8 cellular contexts compared by ENCODE assay signal in the genomic region with DNA sequence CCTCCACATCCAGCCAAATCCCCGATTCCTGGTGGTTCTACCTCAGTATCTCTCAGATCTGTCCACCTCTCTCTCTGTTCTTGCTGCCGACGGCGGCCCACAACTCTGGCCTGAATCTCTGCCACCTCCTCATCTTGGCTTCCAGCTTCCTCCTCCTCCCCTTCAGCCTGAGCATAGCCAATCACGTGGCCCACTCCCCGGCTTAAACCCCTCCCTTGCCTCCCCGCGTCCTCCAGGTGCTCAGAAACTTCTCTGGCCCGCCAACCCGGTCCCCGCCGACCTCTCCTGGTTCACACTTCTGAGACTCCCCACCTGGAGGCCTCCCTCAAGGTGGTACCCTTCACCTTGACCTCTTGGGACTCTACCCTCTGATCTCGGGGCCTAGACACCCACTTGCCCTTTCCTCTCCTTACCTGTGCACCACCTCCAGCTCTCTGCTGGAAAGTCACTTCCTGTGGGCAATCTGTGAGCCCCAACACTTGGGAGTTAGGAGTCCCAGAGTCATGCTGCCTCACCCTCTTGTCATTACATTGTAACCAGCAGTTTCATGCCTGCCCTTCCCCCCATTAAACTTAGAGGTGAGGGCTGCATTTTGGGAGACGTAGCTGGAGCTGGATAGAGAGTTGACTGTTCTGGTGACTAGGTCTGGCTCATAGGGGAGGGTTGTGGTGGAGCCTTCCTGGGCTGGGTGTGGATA. TPM values are rescaled to one million over a fixed set of nuclear protein-coding genes. Genes with fewer than 3 reads are reported as not detected.
DNase-seq lines count a peak whose midpoint lies in the region; ATAC-seq and TF ChIP-seq lines count a peak whose summit lies in the region.

No MANE protein-coding gene starts in this region.

- peak overlapping the region; percentile 93 for H3K27ac Mint-ChIP-seq in activated T-helper 2 cell treated with anti-CD3 and anti-CD28 coated beads, Interferon-gamma antibody, Interleukin-2, Interleukin-4, amounts not matched to agents 10 μg/mL and 5 μg/mL and 100 μg/mL, durations not matched to agents 14 hours and 24 hours and 36 hours

- peak overlapping the region; percentile 95 for H3K4me3 Mint-ChIP-seq in activated T-helper 2 cell treated with anti-CD3 and anti-CD28 coated beads, Interferon-gamma antibody, Interleukin-2, Interleukin-4, amounts not matched to agents 10 μg/mL and 5 μg/mL and 100 μg/mL, durations not matched to agents 14 hours and 24 hours and 36 hours (ENCODE audit: low read depth)

- peak; percentile 94 for TF ChIP-seq POLR2A in GM15510 (IDR thresholded peaks at IDR 0.05; ENCODE audit: borderline replicate concordance, extremely low read depth, insufficient read length)

- peaks cover 51 to 52% of the 10 kb centered on the region in 2 experiments for H3K4me1 ChIP-seq in neutrophil (ENCODE audit: control insufficient read depth in 1 of 2, insufficient read depth in 1 of 2, low read depth in 1 of 2, low read length in 1 of 2)
- H3K4me1 ChIP-seq in thymus (ENCODE audit: control insufficient read depth, insufficient read depth, low read length) = peaks cover 21% of the 10 kb centered on the region

- H3K9me3 ChIP-seq in neutrophil = no peaks in the 10 kb centered on the region
- no peaks in the 10 kb centered on the region for H3K9me3 ChIP-seq in thymus (ENCODE audit: control insufficient read depth)

- H3K9me3 Mint-ChIP-seq in activated T-helper 2 cell treated with anti-CD3 and anti-CD28 coated beads, Interferon-gamma antibody, Interleukin-2, Interleukin-4, amounts not matched to agents 10 μg/mL and 5 μg/mL and 100 μg/mL, durations not matched to agents 14 hours and 24 hours and 36 hours = no peaks in the 10 kb centered on the region

- H3K36me3 ChIP-seq in neutrophil (no peaks in the 10 kb centered on the region), thymus (ENCODE audit: control insufficient read depth, insufficient read depth) (no peaks in the 10 kb centered on the region)

- H3K27me3 Mint-ChIP-seq in activated T-helper 2 cell treated with anti-CD3 and anti-CD28 coated beads, Interferon-gamma antibody, Interleukin-2, Interleukin-4, amounts not matched to agents 10 μg/mL and 5 μg/mL and 100 μg/mL, durations not matched to agents 14 hours and 24 hours and 36 hours (ENCODE audit: low read depth) = no peaks in the 10 kb centered on the region

- 6% methylated on average over 14 of the region's 14 CpGs for WGBS in thymus

- peaks cover 8% of the 10 kb centered on the region for H3K36me3 Mint-ChIP-seq in activated T-helper 2 cell treated with anti-CD3 and anti-CD28 coated beads, Interferon-gamma antibody, Interleukin-2, Interleukin-4, amounts not matched to agents 10 μg/mL and 5 μg/mL and 100 μg/mL, durations not matched to agents 14 hours and 24 hours and 36 hours (ENCODE audit: low read depth)

- H3K4me1 Mint-ChIP-seq in activated T-helper 2 cell treated with anti-CD3 and anti-CD28 coated beads, Interferon-gamma antibody, Interleukin-2, Interleukin-4, amounts not matched to agents 10 μg/mL and 5 μg/mL and 100 μg/mL, durations not matched to agents 14 hours and 24 hours and 36 hours (ENCODE audit: low read depth) = peaks cover 34% of the 10 kb centered on the region

- peak; percentile 46 for ATAC-seq in HG03354 (IDR thresholded peaks at IDR 0.05; ENCODE audit: poor library complexity, severe bottlenecking, unreplicated experiment)
- ATAC-seq in GM18870 (IDR thresholded peaks at IDR 0.05; ENCODE audit: unreplicated experiment) = no peak

- intact Hi-C loops in activated T-helper 2 cell treated with anti-CD3 and anti-CD28 coated beads, Interferon-gamma antibody, Interleukin-2, Interleukin-4, amounts not matched to agents 10 μg/mL and 5 μg/mL and 100 μg/mL, durations not matched to agents 14 hours and 24 hours and 36 hours (cut with micrococcal nuclease) = loop anchor here (5.0 to 10.0 kb wide), 3 partner anchors 132 to 340 kb away; a partner anchor contains a TSS

- TF ChIP-seq CTCF in foreskin fibroblast (IDR thresholded peaks at IDR 0.05; ENCODE audit: low read depth, low read length) (no peak), neutrophil (IDR thresholded peaks at IDR 0.05) (peak; percentile 16)

- H3K4me3 ChIP-seq in foreskin fibroblast (ENCODE audit: low read depth in 1 of 2, low read length in 2 of 2) (peak overlapping the region; percentile 82 to 94), neutrophil (ENCODE audit: low read depth in 1 of 2, low read length in 1 of 2) (peak overlapping the region; percentile 70 to 93), thymus (ENCODE audit: low read length) (peak overlapping the region; percentile 65)

- H3K27me3 ChIP-seq in neutrophil (no peaks in the 10 kb centered on the region), thymus (ENCODE audit: control insufficient read depth, insufficient read depth) (no peaks in the 10 kb centered on the region)

- H3K27ac ChIP-seq in neutrophil = peak overlapping the region; percentile 94
- H3K27ac ChIP-seq in thymus (ENCODE audit: low read depth) = peak overlapping the region; percentile 96

- DNase-seq in RKO (ENCODE audit: low spot score) (peak; percentile 100), foreskin fibroblast (peak; percentile 78 to 89)
- peak; percentile 73 for DNase-seq in activated T-helper 2 cell treated with anti-CD3 and anti-CD28 coated beads, Interferon-gamma antibody, Interleukin-2, Interleukin-4, amounts not matched to agents 10 μg/mL and 5 μg/mL and 100 μg/mL, durations not matched to agents 14 hours and 24 hours and 36 hours (ENCODE audit: low spot score)

RNA-seq across cellular contexts. Expression of a gene that starts 4.5 kb away (rescaled TPM):
- 749 and 756 TPM in 2 replicates for total RNA-seq in activated T-helper 2 cell treated with anti-CD3 and anti-CD28 coated beads, Interferon-gamma antibody, Interleukin-2, Interleukin-4, amounts not matched to agents 10 μg/mL and 5 μg/mL and 100 μg/mL, durations not matched to agents 14 hours and 24 hours and 36 hours
- polyA plus RNA-seq in thymus = 177 TPM

RNA-seq across cellular contexts. Expression of a gene that starts 17.8 kb away (rescaled TPM):
- total RNA-seq in activated T-helper 2 cell treated with anti-CD3 and anti-CD28 coated beads, Interferon-gamma antibody, Interleukin-2, Interleukin-4, amounts not matched to agents 10 μg/mL and 5 μg/mL and 100 μg/mL, durations not matched to agents 14 hours and 24 hours and 36 hours = 25.4 and 28.0 TPM in 2 replicates
- 10.4 TPM for polyA plus RNA-seq in thymus

RNA-seq across cellular contexts. Expression of a gene that starts 27.8 kb away (rescaled TPM):
- 41.7 and 43.5 TPM in 2 replicates for total RNA-seq in activated T-helper 2 cell treated with anti-CD3 and anti-CD28 coated beads, Interferon-gamma antibody, Interleukin-2, Interleukin-4, amounts not matched to agents 10 μg/mL and 5 μg/mL and 100 μg/mL, durations not matched to agents 14 hours and 24 hours and 36 hours
- polyA plus RNA-seq in thymus = 37.5 TPM

RNA-seq across cellular contexts. Expression of a gene that starts 39.5 kb away (rescaled TPM):
- 51.7 and 53.2 TPM in 2 replicates for total RNA-seq in activated T-helper 2 cell treated with anti-CD3 and anti-CD28 coated beads, Interferon-gamma antibody, Interleukin-2, Interleukin-4, amounts not matched to agents 10 μg/mL and 5 μg/mL and 100 μg/mL, durations not matched to agents 14 hours and 24 hours and 36 hours
- 46.4 TPM for polyA plus RNA-seq in thymus
